ENCODE assay signal across 21 cellular contexts in the genomic region with DNA sequence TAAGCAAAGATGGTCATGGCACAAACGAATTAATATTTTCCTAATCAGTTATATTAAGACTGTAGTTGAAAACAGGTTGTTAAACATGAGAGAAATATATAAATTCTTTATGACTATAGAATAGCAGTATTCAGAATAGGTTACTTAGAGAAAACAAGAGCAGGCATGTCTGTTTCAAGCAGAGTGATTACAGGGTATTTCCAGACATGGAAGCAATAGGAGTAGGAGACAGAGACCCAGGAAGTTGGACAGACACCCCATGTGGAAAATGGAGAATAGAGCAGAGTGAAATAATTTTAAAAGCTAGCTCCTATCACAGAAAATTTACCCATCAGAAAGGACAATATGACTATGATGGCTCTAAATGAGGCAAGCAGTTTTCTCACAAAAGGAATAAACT.
"Had no signal": no experiment of that assay in that cellular context is flagged by ENCODE, and none has a peak within 500 bp of the region (broad histone marks: within the 10 kb centered on the region; RNA-seq: fewer than 3 reads in every experiment).

No MANE protein-coding gene starts in this region.

- H3K9ac ChIP-seq: SK-N-SH had no signal

- H3K27me3 ChIP-seq: MG63 had no signal

- H3K4me2 ChIP-seq: SK-N-SH had no signal

- H3K4me3 ChIP-seq: MG63 had no signal

- DNase-seq: IMR-90, Karpas-422, KG1, MG63, NCI-H1092, NCI-H1105 treated with DMSO at 0.1 percent for 48 hours, NCI-H1417 treated with DMSO at 0.1 percent for 48 hours, NCI-H146, NCI-H1694 treated with DMSO at 0.1 percent for 48 hours, NCI-H1930, NCI-H2081, NCI-H2107, NCI-H2227 treated with DMSO at 0.1 percent for 48 hours, NCI-H524, NCI-H526 treated with DMSO at 0.1 percent for 48 hours, NCI-H774, RPMI8226, SHP77, SK-N-SH had no signal

- H3K9me2 ChIP-seq: SK-N-SH had no signal

- H3K36me3 ChIP-seq: MG63 had no signal

- H3K9me3 ChIP-seq: MG63 had no signal

- ATAC-seq: HepG2 had no signal

- FAIRE-seq: HepG2, RCC 7860 had no signal
